In the genomic region with DNA sequence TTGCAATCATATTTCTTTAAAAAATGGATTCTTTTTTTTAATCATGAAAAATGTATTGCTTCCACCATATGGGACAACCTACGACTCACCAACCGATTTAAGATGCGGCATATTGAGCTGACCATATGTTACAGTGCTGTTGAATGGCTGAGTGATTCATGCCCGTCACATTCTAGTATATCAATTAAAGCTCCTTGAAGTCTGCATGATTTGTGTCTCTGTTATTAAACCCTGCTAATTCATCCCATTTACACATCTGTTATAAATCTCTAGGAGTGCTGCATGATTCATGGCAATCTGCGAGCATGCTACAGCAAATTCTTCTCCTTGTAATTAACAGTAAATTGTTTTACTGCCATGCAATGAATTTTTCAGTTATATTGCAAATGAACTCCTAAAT, we compare ENCODE assay signal across 15 cellular contexts.
DNase-seq lines count a peak whose midpoint lies in the region; ATAC-seq, FAIRE-seq and TF ChIP-seq lines count a peak whose summit lies in the region.
"Had no signal": no experiment of that assay in that cellular context is flagged by ENCODE, and none has a peak within 500 bp of the region (broad histone marks: within the 10 kb centered on the region; RNA-seq: fewer than 3 reads in every experiment).

No MANE protein-coding gene starts in this region.

- H3K9me3 Mint-ChIP-seq in GM23338, result no peaks in the 10 kb centered on the region
- H3K9me3 Mint-ChIP-seq in activated naive CD4-positive, alpha-beta T cell treated with anti-CD3 and anti-CD28 coated beads for 36 hours, result peaks cover 2% of the 10 kb centered on the region

- H3K79me2 ChIP-seq in GM23338 (replicated peaks; ENCODE audit: insufficient read depth), result no peaks in the 10 kb centered on the region

- H3K4me3 ChIP-seq in GM23338, result 0 out of 2 replicates have a peak overlapping the region, but pooled peaks have one; percentile 2
- H3K4me3 ChIP-seq in bronchial epithelial cell (ENCODE audit: low read depth, low read length), result no peak overlapping the region
- H3K4me3 ChIP-seq: colonic mucosa, sigmoid colon, tibial nerve had no signal

- H3K4me1 Mint-ChIP-seq in GM23338, result peaks cover 39% of the 10 kb centered on the region
- H3K4me1 Mint-ChIP-seq in activated naive CD4-positive, alpha-beta T cell treated with anti-CD3 and anti-CD28 coated beads for 36 hours (ENCODE audit: low read depth), result no peaks in the 10 kb centered on the region
- H3K4me1 Mint-ChIP-seq: naive B cell had no signal

- TF ChIP-seq CTCF in GM23338 (conservative IDR thresholded peaks at IDR 0.05; ENCODE audit: low read depth in 2 of 2), result no peak
- TF ChIP-seq CTCF in bronchial epithelial cell (IDR thresholded peaks at IDR 0.05; ENCODE audit: insufficient read depth, low read length, severe bottlenecking), result no peak

- peaks cover 2% of the 10 kb centered on the region for H3K27me3 Mint-ChIP-seq in GM23338 (ENCODE audit: insufficient read depth, low read depth, poor library complexity)
- H3K27me3 Mint-ChIP-seq in activated naive CD4-positive, alpha-beta T cell treated with anti-CD3 and anti-CD28 coated beads for 36 hours (ENCODE audit: low read depth), result no peaks in the 10 kb centered on the region

- peak overlapping the region; percentile 23; the same call in 1 of the 2 replicates for H3K4me2 ChIP-seq in GM23338

- no peaks in the 10 kb centered on the region for H4K20me1 ChIP-seq in GM23338 (replicated peaks; ENCODE audit: insufficient read depth)

- no peaks in the 10 kb centered on the region for H3K9me2 ChIP-seq in GM23338 (ENCODE audit: insufficient read depth)

- no peaks in the 10 kb centered on the region for H3K36me3 Mint-ChIP-seq in GM23338 (ENCODE audit: low read depth)
- no peaks in the 10 kb centered on the region for H3K36me3 Mint-ChIP-seq in activated naive CD4-positive, alpha-beta T cell treated with anti-CD3 and anti-CD28 coated beads for 36 hours (ENCODE audit: low read depth)
- H3K36me3 Mint-ChIP-seq: naive B cell had no signal

- FAIRE-seq in bronchial epithelial cell (lab: Jason Lieb, UNC), result no peak
- FAIRE-seq: kidney had no signal

- no peaks in the 10 kb centered on the region for H3K36me3 ChIP-seq in GM23338 (ENCODE audit: insufficient read depth)
- H3K36me3 ChIP-seq in bronchial epithelial cell (ENCODE audit: control insufficient read depth, insufficient read depth, low read length), result no peaks in the 10 kb centered on the region
- H3K36me3 ChIP-seq: colonic mucosa, sigmoid colon, tibial nerve had no signal

- H3K4me1 ChIP-seq in GM23338 (ENCODE audit: insufficient read depth), result peaks cover 39% of the 10 kb centered on the region
- H3K4me1 ChIP-seq: colonic mucosa, sigmoid colon had no signal

- DNase-seq in GM23338 (ENCODE audit: low spot score) (no peak), NCI-H2171 (lab: John Stamatoyannopoulos, UW) (peak; percentile 73), bronchial epithelial cell (ENCODE audit: low read depth) (peak; percentile 17), retina (peak; percentile 33)
- no peak for DNase-seq in central memory CD4-positive, alpha-beta T cell
- DNase-seq in activated naive CD4-positive, alpha-beta T cell treated with anti-CD3 and anti-CD28 coated beads for 36 hours, result no peak
- DNase-seq in stimulated activated CD4-positive, alpha-beta T cell treated with anti-CD3 and anti-CD28 coated beads, Interleukin-2, amount 100 ng/mL, for 24 hours, result no peak
- DNase-seq: colonic mucosa, COR-L47, KBM-7, kidney, naive B cell, sigmoid colon had no signal

- peak overlapping the region; percentile 33; the same call in 1 of the 3 replicates for H3K4me3 Mint-ChIP-seq in GM23338
- no peak overlapping the region for H3K4me3 Mint-ChIP-seq in activated naive CD4-positive, alpha-beta T cell treated with anti-CD3 and anti-CD28 coated beads for 36 hours
- H3K4me3 Mint-ChIP-seq: naive B cell had no signal

- no peaks in the 10 kb centered on the region for H3F3A ChIP-seq in GM23338 (replicated peaks; ENCODE audit: low read depth)

- no peaks in the 10 kb centered on the region for H3K27me3 ChIP-seq in GM23338 (ENCODE audit: insufficient read depth)
- peaks cover 1% of the 10 kb centered on the region for H3K27me3 ChIP-seq in bronchial epithelial cell (ENCODE audit: control insufficient read depth, insufficient read depth, low read length)
- H3K27me3 ChIP-seq: colonic mucosa, sigmoid colon, tibial nerve had no signal

- intact Hi-C loops in activated naive CD4-positive, alpha-beta T cell treated with anti-CD3 and anti-CD28 coated beads for 36 hours (cut with micrococcal nuclease), result no loop called here

- peak; percentile 56 for ATAC-seq in GM23338
- ATAC-seq in GM21447 (IDR thresholded peaks at IDR 0.05; ENCODE audit: unreplicated experiment), result no peak

- H3K27ac Mint-ChIP-seq in GM23338, result no peak overlapping the region; the same call in 1 of the 2 replicates
- no peak overlapping the region for H3K27ac Mint-ChIP-seq in activated naive CD4-positive, alpha-beta T cell treated with anti-CD3 and anti-CD28 coated beads for 36 hours
- H3K27ac Mint-ChIP-seq: naive B cell had no signal

- CTCF ChIA-PET in activated naive CD4-positive, alpha-beta T cell treated with anti-CD3 and anti-CD28 coated beads for 36 hours (lab: Charles Lee), result interaction anchor here (0.9 kb wide), 1 partner anchor 9 kb away, joined by 4 read pairs; no protein-coding TSS in a partner anchor

- H2AFZ ChIP-seq in GM23338, result no peak overlapping the region

- H3K27ac ChIP-seq in GM23338 (ENCODE audit: low read depth), result no peak overlapping the region; the same call in 1 of the 2 replicates
- H3K27ac ChIP-seq: colonic mucosa, sigmoid colon, tibial nerve had no signal

TF ChIP-seq in GM23338, 12 proteins besides CTCF, POLR2A, EP300 and RAD21 (continues in another document):
- TF ChIP-seq JUNB (IDR thresholded peaks at IDR 0.05; ENCODE audit: unreplicated experiment), result no peak
- TF ChIP-seq NANOG (IDR thresholded peaks at IDR 0.05; ENCODE audit: borderline replicate concordance), result no peak
- TF ChIP-seq EZH2 (IDR thresholded peaks at IDR 0.05; ENCODE audit: low read depth, unreplicated experiment), result no peak
- no peak for TF ChIP-seq ZNF331 (CRISPR knock-in tag; IDR thresholded peaks at IDR 0.05; ENCODE audit: low read depth)
- TF ChIP-seq, protein P1, sequence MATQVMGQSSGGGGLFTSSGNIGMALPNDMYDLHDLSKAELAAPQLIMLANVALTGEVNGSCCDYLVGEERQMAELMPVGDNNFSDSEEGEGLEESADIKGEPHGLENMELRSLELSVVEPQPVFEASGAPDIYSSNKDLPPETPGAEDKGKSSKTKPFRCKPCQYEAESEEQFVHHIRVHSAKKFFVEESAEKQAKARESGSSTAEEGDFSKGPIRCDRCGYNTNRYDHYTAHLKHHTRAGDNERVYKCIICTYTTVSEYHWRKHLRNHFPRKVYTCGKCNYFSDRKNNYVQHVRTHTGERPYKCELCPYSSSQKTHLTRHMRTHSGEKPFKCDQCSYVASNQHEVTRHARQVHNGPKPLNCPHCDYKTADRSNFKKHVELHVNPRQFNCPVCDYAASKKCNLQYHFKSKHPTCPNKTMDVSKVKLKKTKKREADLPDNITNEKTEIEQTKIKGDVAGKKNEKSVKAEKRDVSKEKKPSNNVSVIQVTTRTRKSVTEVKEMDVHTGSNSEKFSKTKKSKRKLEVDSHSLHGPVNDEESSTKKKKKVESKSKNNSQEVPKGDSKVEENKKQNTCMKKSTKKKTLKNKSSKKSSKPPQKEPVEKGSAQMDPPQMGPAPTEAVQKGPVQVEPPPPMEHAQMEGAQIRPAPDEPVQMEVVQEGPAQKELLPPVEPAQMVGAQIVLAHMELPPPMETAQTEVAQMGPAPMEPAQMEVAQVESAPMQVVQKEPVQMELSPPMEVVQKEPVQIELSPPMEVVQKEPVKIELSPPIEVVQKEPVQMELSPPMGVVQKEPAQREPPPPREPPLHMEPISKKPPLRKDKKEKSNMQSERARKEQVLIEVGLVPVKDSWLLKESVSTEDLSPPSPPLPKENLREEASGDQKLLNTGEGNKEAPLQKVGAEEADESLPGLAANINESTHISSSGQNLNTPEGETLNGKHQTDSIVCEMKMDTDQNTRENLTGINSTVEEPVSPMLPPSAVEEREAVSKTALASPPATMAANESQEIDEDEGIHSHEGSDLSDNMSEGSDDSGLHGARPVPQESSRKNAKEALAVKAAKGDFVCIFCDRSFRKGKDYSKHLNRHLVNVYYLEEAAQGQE (IDR thresholded peaks at IDR 0.05; ENCODE audit: unreplicated experiment), result no peak

Comparison
In these comparisons a context has a peak if more than half of its experiments do, and no peak if none do; other contexts are left out.
1. DNase-seq: peak in NCI-H2171 (single experiment), bronchial epithelial cell (single experiment) and retina (single experiment); none in GM23338 (single experiment), central memory CD4-positive, alpha-beta T cell (single experiment), activated naive CD4-positive, alpha-beta T cell treated with anti-CD3 and anti-CD28 coated beads for 36 hours (single experiment) and stimulated activated CD4-positive, alpha-beta T cell treated with anti-CD3 and anti-CD28 coated beads, Interleukin-2, amount 100 ng/mL, for 24 hours (0 of 2).